Comparison of ENCODE assay signal across 18 cellular contexts in the genomic region with DNA sequence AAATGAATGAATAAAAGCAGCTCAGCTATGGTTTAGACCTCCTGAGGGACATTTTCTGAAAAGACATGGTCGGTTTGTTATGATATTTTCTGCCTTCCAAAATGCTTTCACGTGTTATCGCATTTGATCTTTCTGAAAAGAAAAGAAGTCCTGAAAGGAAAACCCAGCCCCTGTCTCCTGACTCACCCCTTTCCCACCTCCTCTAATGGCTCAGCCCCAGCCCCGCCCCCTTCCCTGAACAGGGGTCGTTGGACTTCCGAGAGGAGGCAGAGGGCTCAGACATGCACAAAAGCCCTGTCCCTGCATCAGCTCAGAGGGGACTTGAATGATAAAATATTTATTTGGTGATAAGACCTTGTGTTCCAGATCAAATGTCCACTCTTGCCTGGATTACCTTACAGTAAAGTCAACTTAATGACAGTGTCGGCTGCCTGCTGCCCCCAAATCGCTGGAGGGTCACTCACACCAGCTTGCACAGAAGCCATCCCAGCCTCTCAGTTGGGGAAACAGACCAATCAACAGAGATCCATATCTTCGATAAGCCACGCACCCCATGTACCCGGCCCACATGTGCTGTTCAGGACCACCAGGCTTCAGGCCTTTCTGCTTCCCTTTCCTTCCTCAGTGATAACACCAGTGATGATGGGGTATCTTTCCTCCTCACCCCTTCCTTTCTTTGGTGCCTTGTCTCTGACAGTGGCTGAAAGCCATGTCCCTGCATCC.
DNase-seq lines count a peak whose midpoint lies in the region; ATAC-seq, FAIRE-seq and TF ChIP-seq lines count a peak whose summit lies in the region.
"Had no signal": no experiment of that assay in that cellular context is flagged by ENCODE, and none has a peak within 500 bp of the region (broad histone marks: within the 10 kb centered on the region; RNA-seq: fewer than 3 reads in every experiment).

No MANE protein-coding gene starts in this region.

- FAIRE-seq in GM12892 (lab: Jason Lieb, UNC), result no peak

- peaks cover 3% of the 10 kb centered on the region for H3K27me3 Mint-ChIP-seq in nephron progenitor cell (ENCODE audit: low read depth, poor library complexity)
- H3K27me3 Mint-ChIP-seq: activated naive CD8-positive, alpha-beta T cell treated with anti-CD3 and anti-CD28 coated beads, Interleukin-2, amount 10 ng/mL, durations not matched to agents 7 days and 5 days had no signal

- ATAC-seq in HG02938 (IDR thresholded peaks at IDR 0.05; ENCODE audit: unreplicated experiment), result no peak
- ATAC-seq: activated T-cell treated with anti-CD3 and anti-CD28 coated beads, Interleukin-2, amount 50 U/mL, for 4 hours had no signal

- peaks cover 65% of the 10 kb centered on the region for H3K4me1 Mint-ChIP-seq in nephron progenitor cell
- H3K4me1 Mint-ChIP-seq: activated naive CD8-positive, alpha-beta T cell treated with anti-CD3 and anti-CD28 coated beads, Interleukin-2, amount 10 ng/mL, durations not matched to agents 7 days and 5 days had no signal

- no peaks in the 10 kb centered on the region for H3K9me3 ChIP-seq in HEK293 (ENCODE audit: control insufficient read depth, insufficient read depth, low read depth, low read length)
- H3K9me3 ChIP-seq in tibial artery, result no peaks in the 10 kb centered on the region
- H3K9me3 ChIP-seq: BE2C, heart right ventricle had no signal

- DNase-seq in dorsolateral prefrontal cortex, result no peak
- peak; percentile 35 for DNase-seq in nephron progenitor cell
- DNase-seq in tibial artery, result no peak
- no peak for DNase-seq in DMS153 (lab: John Stamatoyannopoulos, UW)
- DNase-seq in NCI-H748 treated with DMSO at 0.1 percent for 48 hours (lab: John Stamatoyannopoulos, UW), result no peak
- no peak for DNase-seq in GM12892 (ENCODE audit: insufficient read length)
- DNase-seq: activated naive CD8-positive, alpha-beta T cell treated with anti-CD3 and anti-CD28 coated beads, Interleukin-2, amount 10 ng/mL, durations not matched to agents 7 days and 5 days; activated T-cell treated with anti-CD3 and anti-CD28 coated beads, Interleukin-2, amount 50 U/mL, for 4 hours; BE2C; DND-41; heart right ventricle; NCI-H1105; NCI-H226; SIG-M5; T-helper 9 cell had no signal

- H3K36me3 ChIP-seq in HEK293 (ENCODE audit: control insufficient read depth in 2 of 2, insufficient read depth in 1 of 2, low read length in 2 of 2), result no peaks in the 10 kb centered on the region
- no peaks in the 10 kb centered on the region for H3K36me3 ChIP-seq in tibial artery
- H3K36me3 ChIP-seq: BE2C, heart right ventricle had no signal

- TF ChIP-seq CTCF in HEK293 (tag by site-specific recombination; IDR thresholded peaks at IDR 0.05), result no peak
- TF ChIP-seq CTCF in dorsolateral prefrontal cortex (IDR thresholded peaks at IDR 0.05 in 54 of 56, conservative IDR thresholded peaks at IDR 0.05 in 2 of 56; ENCODE audit: low read depth in 1 of 56, partially characterized antibody in 56 of 56), result no peak
- no peak for TF ChIP-seq CTCF in nephron progenitor cell (IDR thresholded peaks at IDR 0.05)
- TF ChIP-seq CTCF in tibial artery (IDR thresholded peaks at IDR 0.05), result no peak

- H3K4me3 ChIP-seq in HEK293 (ENCODE audit: low read depth, low read length) (no peak overlapping the region), dorsolateral prefrontal cortex (peak overlapping the region in 3 of 59 donors; percentile 14 to 31 (median 25)), tibial artery (no peak overlapping the region)
- H3K4me3 ChIP-seq: heart right ventricle had no signal

- H3K27me3 ChIP-seq in dorsolateral prefrontal cortex (no peaks in the 10 kb centered on the region), tibial artery (no peaks in the 10 kb centered on the region)
- H3K27me3 ChIP-seq: BE2C, heart right ventricle had no signal

- H3K27ac Mint-ChIP-seq in nephron progenitor cell, result no peak overlapping the region
- H3K27ac Mint-ChIP-seq: activated naive CD8-positive, alpha-beta T cell treated with anti-CD3 and anti-CD28 coated beads, Interleukin-2, amount 10 ng/mL, durations not matched to agents 7 days and 5 days had no signal

- no peaks in the 10 kb centered on the region for H3K36me3 Mint-ChIP-seq in nephron progenitor cell (ENCODE audit: low read depth)
- H3K36me3 Mint-ChIP-seq: activated naive CD8-positive, alpha-beta T cell treated with anti-CD3 and anti-CD28 coated beads, Interleukin-2, amount 10 ng/mL, durations not matched to agents 7 days and 5 days had no signal

- CTCF ChIA-PET in HEK293 (lab: Yijun Ruan, JAX), result interaction anchor here (0.8 to 1.3 kb wide), 3 partner anchors 9 to 323 kb away, joined by 3 to 4 read pairs (median 3); no protein-coding TSS in a partner anchor

- intact Hi-C loops in dorsolateral prefrontal cortex (cut with DNase I) (loop anchor here (2.0 to 10.0 kb wide), 3 partner anchors 24 to 148 kb away; no protein-coding TSS in a partner anchor), tibial artery (cut with DNase I; ENCODE audit: low total_unique reads) (no loop called here)

- H3K4me1 ChIP-seq in HEK293 (ENCODE audit: control insufficient read depth, insufficient read depth, low read length) (0 out of 2 replicates have a peak, but pooled peaks cover 3% of the 10 kb centered on the region), tibial artery (peaks cover 6 to 58% (median 45%) of the 10 kb centered on the region in 4 donors)

- no peak overlapping the region for H3K4me3 Mint-ChIP-seq in nephron progenitor cell
- H3K4me3 Mint-ChIP-seq: activated naive CD8-positive, alpha-beta T cell treated with anti-CD3 and anti-CD28 coated beads, Interleukin-2, amount 10 ng/mL, durations not matched to agents 7 days and 5 days; activated T-cell treated with anti-CD3 and anti-CD28 coated beads, Interleukin-2, amount 50 U/mL, for 4 hours had no signal

- H3K27ac ChIP-seq in HEK293 (ENCODE audit: extremely low read depth, low read depth, low read length), result no peak overlapping the region
- H3K27ac ChIP-seq in dorsolateral prefrontal cortex, result peak overlapping the region; percentile 78 to 98 (median 93)
- peak overlapping the region; percentile 39 to 70 for H3K27ac ChIP-seq in tibial artery
- H3K27ac ChIP-seq: epithelial cell of prostate had no signal

- no peaks in the 10 kb centered on the region for H3K9me3 Mint-ChIP-seq in nephron progenitor cell
- H3K9me3 Mint-ChIP-seq: activated naive CD8-positive, alpha-beta T cell treated with anti-CD3 and anti-CD28 coated beads, Interleukin-2, amount 10 ng/mL, durations not matched to agents 7 days and 5 days; activated T-cell treated with anti-CD3 and anti-CD28 coated beads, Interleukin-2, amount 50 U/mL, for 4 hours had no signal

- POLR2A ChIA-PET in HEK293 (lab: Yijun Ruan, JAX), result interaction anchor here (0.9 to 1.4 kb wide), 2 partner anchors 13 to 112 kb away, joined by 3 to 5 read pairs; partner anchors contain the start of gene RTN4

- TF ChIP-seq POLR2A in GM12892 (IDR thresholded peaks at IDR 0.05; ENCODE audit: low read depth, low read length), result no peak

TF ChIP-seq in HEK293, 187 proteins besides CTCF, POLR2A, EP300 and RAD21 (continues in another document):
- TF ChIP-seq ZNF223 (tag by site-specific recombination; IDR thresholded peaks at IDR 0.05) (no peak), SETDB1 (IDR thresholded peaks at IDR 0.05; ENCODE audit: insufficient read length, low read length) (no peak)
- TF ChIP-seq, protein P1, sequence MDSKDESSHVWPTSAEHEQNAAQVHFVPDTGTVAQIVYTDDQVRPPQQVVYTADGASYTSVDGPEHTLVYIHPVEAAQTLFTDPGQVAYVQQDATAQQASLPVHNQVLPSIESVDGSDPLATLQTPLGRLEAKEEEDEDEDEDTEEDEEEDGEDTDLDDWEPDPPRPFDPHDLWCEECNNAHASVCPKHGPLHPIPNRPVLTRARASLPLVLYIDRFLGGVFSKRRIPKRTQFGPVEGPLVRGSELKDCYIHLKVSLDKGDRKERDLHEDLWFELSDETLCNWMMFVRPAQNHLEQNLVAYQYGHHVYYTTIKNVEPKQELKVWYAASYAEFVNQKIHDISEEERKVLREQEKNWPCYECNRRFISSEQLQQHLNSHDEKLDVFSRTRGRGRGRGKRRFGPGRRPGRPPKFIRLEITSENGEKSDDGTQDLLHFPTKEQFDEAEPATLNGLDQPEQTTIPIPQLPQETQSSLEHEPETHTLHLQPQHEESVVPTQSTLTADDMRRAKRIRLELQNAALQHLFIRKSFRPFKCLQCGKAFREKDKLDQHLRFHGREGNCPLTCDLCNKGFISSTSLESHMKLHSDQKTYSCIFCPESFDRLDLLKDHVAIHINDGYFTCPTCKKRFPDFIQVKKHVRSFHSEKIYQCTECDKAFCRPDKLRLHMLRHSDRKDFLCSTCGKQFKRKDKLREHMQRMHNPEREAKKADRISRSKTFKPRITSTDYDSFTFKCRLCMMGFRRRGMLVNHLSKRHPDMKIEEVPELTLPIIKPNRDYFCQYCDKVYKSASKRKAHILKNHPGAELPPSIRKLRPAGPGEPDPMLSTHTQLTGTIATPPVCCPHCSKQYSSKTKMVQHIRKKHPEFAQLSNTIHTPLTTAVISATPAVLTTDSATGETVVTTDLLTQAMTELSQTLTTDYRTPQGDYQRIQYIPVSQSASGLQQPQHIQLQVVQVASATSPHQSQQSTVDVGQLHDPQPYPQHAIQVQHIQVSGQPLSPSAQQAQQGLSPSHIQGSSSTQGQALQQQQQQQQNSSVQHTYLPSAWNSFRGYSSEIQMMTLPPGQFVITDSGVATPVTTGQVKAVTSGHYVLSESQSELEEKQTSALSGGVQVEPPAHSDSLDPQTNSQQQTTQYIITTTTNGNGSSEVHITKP (tag by site-specific recombination; IDR thresholded peaks at IDR 0.05), result 0 out of 2 replicates have a peak, but pooled peaks have one; percentile 20
- TF ChIP-seq, protein P2, sequence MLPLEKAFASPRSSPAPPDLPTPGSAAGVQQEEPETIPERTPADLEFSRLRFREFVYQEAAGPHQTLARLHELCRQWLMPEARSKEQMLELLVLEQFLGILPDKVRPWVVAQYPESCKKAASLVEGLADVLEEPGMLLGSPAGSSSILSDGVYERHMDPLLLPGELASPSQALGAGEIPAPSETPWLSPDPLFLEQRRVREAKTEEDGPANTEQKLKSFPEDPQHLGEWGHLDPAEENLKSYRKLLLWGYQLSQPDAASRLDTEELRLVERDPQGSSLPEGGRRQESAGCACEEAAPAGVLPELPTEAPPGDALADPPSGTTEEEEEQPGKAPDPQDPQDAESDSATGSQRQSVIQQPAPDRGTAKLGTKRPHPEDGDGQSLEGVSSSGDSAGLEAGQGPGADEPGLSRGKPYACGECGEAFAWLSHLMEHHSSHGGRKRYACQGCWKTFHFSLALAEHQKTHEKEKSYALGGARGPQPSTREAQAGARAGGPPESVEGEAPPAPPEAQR (tag by site-specific recombination; IDR thresholded peaks at IDR 0.05), result no peak
